Comparison of ENCODE assay signal across 1 cellular context in genomic region chr2:15766911-15767597, GRCh38.
TF ChIP-seq lines count a peak whose summit lies in the region.

No MANE protein-coding gene starts in this region.

TF ChIP-seq in HepG2, 621 proteins besides CTCF, POLR2A, EP300 and RAD21 (continued from another document):
- TF ChIP-seq ZNF687 (CRISPR knock-in tag; IDR thresholded peaks at IDR 0.05) (peak; percentile 7; the same call in 1 of the 2 replicates), NCOR1 (IDR thresholded peaks at IDR 0.05; ENCODE audit: borderline replicate concordance, low read length) (no peak), HNRNPL (IDR thresholded peaks at IDR 0.05; ENCODE audit: low read depth, low read length) (0 out of 2 replicates have a peak, but pooled peaks have one; percentile 45), ATF6 (CRISPR knock-in tag; conservative IDR thresholded peaks at IDR 0.05) (no peak), POGK (CRISPR knock-in tag; conservative IDR thresholded peaks at IDR 0.05) (0 out of 2 replicates have a peak, but pooled peaks have one; percentile 0), MAFF (IDR thresholded peaks at IDR 0.05; ENCODE audit: low read depth, low read length) (no peak)
